ENCODE assay signal across 8 cellular contexts in genomic region chr5:10353241-10354047, GRCh38. TPM values are rescaled to one million over a fixed set of nuclear protein-coding genes. Genes with fewer than 3 reads are reported as not detected.
DNase-seq lines count a peak whose midpoint lies in the region; ATAC-seq and TF ChIP-seq lines count a peak whose summit lies in the region.

Gene MARCHF6, plus strand, starts transcription at chr5:10353695. Its CDS starts 204 bp downstream, at chr5:10353899.

- H3K4me3 ChIP-seq in right atrium auricular region (peak within 1 kb of the TSS; percentile 89 to 98), psoas muscle (peak within 1 kb of the TSS; percentile 95), urinary bladder (ENCODE audit: low read depth, low read length) (peak within 1 kb of the TSS; percentile 100)

- no peaks in the 10 kb centered on the region for H3K9me3 ChIP-seq in right atrium auricular region
- H3K9me3 ChIP-seq in psoas muscle = no peaks in the 10 kb centered on the region

- peak; percentile 89 for ATAC-seq in GM18498 (IDR thresholded peaks at IDR 0.05; ENCODE audit: unreplicated experiment)
- ATAC-seq in HG02938 (IDR thresholded peaks at IDR 0.05; ENCODE audit: unreplicated experiment) = peak; percentile 74
- peak; percentile 96 to 98 (median 96) for ATAC-seq in psoas muscle

- H3K4me1 ChIP-seq in right atrium auricular region = peaks cover 0 to 53% of the 10 kb centered on the region in 2 donors
- H3K4me1 ChIP-seq in psoas muscle = peaks cover 37% of the 10 kb centered on the region
- no peaks in the 10 kb centered on the region for H3K4me1 ChIP-seq in urinary bladder (ENCODE audit: insufficient read depth)

- H3K27me3 ChIP-seq in right atrium auricular region = no peaks in the 10 kb centered on the region
- no peaks in the 10 kb centered on the region for H3K27me3 ChIP-seq in psoas muscle (ENCODE audit: insufficient read depth in 3 of 3, low read length in 2 of 3)

- H3K27ac ChIP-seq in angular gyrus (ENCODE audit: low read depth, low read length) (peak within 1 kb of the TSS; percentile 92), right atrium auricular region (peak within 1 kb of the TSS; percentile 99), psoas muscle (peak within 1 kb of the TSS; percentile 99), urinary bladder (ENCODE audit: low read depth) (peak within 1 kb of the TSS; percentile 97)

- intact Hi-C loops in psoas muscle (cut with DNase I) = loop anchor here in 1 of 2 donors (5.0 kb wide), 2 partner anchors 36 to 66 kb away; no protein-coding TSS in a partner anchor

- H3K36me3 ChIP-seq in right atrium auricular region = no peaks in the 10 kb centered on the region
- H3K36me3 ChIP-seq in psoas muscle (ENCODE audit: insufficient read depth in 1 of 2, low read depth in 1 of 2) = no peaks in the 10 kb centered on the region
- no peaks in the 10 kb centered on the region for H3K36me3 ChIP-seq in urinary bladder (ENCODE audit: insufficient read depth)

- 0 to 1% (median 0%) methylated on average over 69 to 92 of the region's 92 CpGs for WGBS in psoas muscle, 3 donors
- under 1% methylated on average over 92 of the region's 92 CpGs for WGBS in urinary bladder

- DNase-seq in NCI-H187 (lab: John Stamatoyannopoulos, UW) = peak; percentile 93 to 98
- peak; percentile 90 to 97 (median 95) for DNase-seq in T-helper 2 cell
- peak; percentile 93 for DNase-seq in right atrium auricular region (ENCODE audit: low spot score)
- peak; percentile 95 to 98 for DNase-seq in psoas muscle

- TF ChIP-seq CTCF in right atrium auricular region (IDR thresholded peaks at IDR 0.05) (no peak), psoas muscle (IDR thresholded peaks at IDR 0.05) (no peak)

RNA-seq across cellular contexts. Expression of gene MARCHF6, which starts in this region (rescaled TPM):
- total RNA-seq in right atrium auricular region (100 to 1,000 TPM in 1 of 2 donors, 10 to 100 TPM in 1; 89.5 to 103 TPM), psoas muscle (100 to 1,000 TPM; 160 to 250 (median 193) TPM), urinary bladder (165 TPM)
- polyA plus RNA-seq in psoas muscle (10 to 100 TPM; 36.6 to 88.5 (median 72.0) TPM), urinary bladder (39.0 TPM)

Comparison
In these comparisons a context has a peak if more than half of its experiments do, and no peak if none do; other contexts are left out.
1. Peak in every context shown above with its lines: DNase-seq, ATAC-seq, H3K4me3 ChIP-seq and H3K27ac ChIP-seq.